9 cellular contexts compared by ENCODE assay signal in the genomic region with DNA sequence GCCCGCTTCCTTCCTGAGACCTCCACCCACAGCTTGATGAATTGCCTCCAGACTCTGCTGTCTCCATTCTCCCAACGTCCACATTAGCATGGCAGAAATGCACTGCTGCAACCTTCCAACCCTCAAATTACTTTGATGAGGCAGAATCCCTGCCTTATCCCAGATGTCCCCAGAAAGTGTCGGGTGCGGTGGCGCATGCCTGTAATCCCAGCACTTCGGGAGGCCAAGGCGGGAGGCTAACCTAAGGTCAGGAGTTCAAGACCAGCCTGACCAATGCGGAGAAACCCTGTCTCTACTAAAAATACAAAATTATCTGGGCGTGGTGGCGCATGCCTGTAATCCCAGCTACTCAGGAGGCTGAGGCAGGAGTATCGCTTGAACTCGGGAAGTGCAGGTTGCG. TPM values are rescaled to one million over a fixed set of nuclear protein-coding genes. Genes with fewer than 3 reads are reported as not detected.
"Had no signal": no experiment of that assay in that cellular context is flagged by ENCODE, and none has a peak within 500 bp of the region (broad histone marks: within the 10 kb centered on the region; RNA-seq: fewer than 3 reads in every experiment).

No MANE protein-coding gene starts in this region.

RNA-seq across cellular contexts. Expression of a gene that starts 15.2 kb away (rescaled TPM):
- total RNA-seq: activated CD4-positive, alpha-beta memory T cell treated with anti-CD3 and anti-CD28 coated beads for 36 hours; activated CD8-positive, alpha-beta memory T cell treated with anti-CD3 and anti-CD28 coated beads for 36 hours; activated naive CD4-positive, alpha-beta T cell treated with anti-CD3 and anti-CD28 coated beads, Interleukin-2, amount 50 U/mL, for 72 hours; bronchial epithelial cell; IMR-90; NCI-H460; OCI-LY7; PC-9; Right ventricle myocardium superior had no signal
- polyA plus RNA-seq: IMR-90 had no signal
